Comparison of ENCODE assay signal across 1 cellular context in the genomic region with DNA sequence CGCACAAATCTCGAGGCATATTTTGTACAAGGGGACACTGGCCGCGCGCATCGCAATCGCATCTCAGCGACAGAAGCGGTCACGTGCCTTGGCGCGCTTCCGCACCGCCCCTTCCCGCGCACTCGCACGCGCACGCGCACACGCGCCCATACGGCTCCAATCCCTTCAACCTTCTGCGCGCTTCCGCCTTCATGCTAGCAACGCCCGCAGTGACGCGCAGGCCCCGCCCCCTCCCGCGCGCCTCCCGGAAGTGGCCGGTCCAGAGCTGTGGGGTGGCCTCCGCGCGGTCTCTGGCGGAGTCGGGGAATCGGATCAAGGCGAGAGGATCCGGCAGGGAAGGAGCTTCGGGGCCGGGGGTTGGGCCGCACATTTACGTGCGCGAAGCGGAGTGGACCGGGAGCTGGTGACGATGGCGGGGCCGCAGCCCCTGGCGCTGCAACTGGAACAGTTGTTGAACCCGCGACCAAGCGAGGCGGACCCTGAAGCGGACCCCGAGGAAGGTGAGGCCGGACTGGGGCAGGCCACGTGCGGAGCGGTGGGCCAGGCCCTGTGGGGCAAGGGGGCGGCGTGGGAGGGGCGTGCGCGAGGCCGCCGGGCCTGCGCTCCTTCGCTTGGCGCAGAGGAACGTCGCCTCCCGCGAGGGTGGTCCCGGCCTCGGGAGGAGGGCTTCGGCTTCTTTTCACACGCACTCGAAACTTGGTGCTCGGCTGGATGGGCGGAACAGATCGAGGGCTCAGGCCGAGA.
TF ChIP-seq lines count a peak whose summit lies in the region.

A gene with protein sequence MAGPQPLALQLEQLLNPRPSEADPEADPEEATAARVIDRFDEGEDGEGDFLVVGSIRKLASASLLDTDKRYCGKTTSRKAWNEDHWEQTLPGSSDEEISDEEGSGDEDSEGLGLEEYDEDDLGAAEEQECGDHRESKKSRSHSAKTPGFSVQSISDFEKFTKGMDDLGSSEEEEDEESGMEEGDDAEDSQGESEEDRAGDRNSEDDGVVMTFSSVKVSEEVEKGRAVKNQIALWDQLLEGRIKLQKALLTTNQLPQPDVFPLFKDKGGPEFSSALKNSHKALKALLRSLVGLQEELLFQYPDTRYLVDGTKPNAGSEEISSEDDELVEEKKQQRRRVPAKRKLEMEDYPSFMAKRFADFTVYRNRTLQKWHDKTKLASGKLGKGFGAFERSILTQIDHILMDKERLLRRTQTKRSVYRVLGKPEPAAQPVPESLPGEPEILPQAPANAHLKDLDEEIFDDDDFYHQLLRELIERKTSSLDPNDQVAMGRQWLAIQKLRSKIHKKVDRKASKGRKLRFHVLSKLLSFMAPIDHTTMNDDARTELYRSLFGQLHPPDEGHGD (plus strand): TSS at position 238 of the 744 bp plus-strand sequence. CDS start 172 bp downstream, at position 410.

TF ChIP-seq in HepG2, 621 proteins besides CTCF, POLR2A, EP300 and RAD21 (continued from another document and continues in another):
- TF ChIP-seq, protein P1, sequence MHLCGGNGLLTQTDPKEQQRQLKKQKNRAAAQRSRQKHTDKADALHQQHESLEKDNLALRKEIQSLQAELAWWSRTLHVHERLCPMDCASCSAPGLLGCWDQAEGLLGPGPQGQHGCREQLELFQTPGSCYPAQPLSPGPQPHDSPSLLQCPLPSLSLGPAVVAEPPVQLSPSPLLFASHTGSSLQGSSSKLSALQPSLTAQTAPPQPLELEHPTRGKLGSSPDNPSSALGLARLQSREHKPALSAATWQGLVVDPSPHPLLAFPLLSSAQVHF (CRISPR knock-in tag; IDR thresholded peaks at IDR 0.05): peak; percentile 99
- TF ChIP-seq BRD4 (CRISPR knock-in tag; IDR thresholded peaks at IDR 0.05) (peak; percentile 90), ZNF609 (CRISPR knock-in tag; IDR thresholded peaks at IDR 0.05; ENCODE audit: borderline replicate concordance) (peak; percentile 71; the same call in 1 of the 2 replicates), TBP (CRISPR knock-in tag; IDR thresholded peaks at IDR 0.05) (no peak), ZNF329 (CRISPR knock-in tag; IDR thresholded peaks at IDR 0.05; ENCODE audit: low read depth) (peak; percentile 94), NPAS2 (CRISPR knock-in tag; IDR thresholded peaks at IDR 0.05; ENCODE audit: borderline replicate concordance) (no peak), ZNF160 (CRISPR knock-in tag; IDR thresholded peaks at IDR 0.05) (peak; percentile 37; the same call in 1 of the 2 replicates), IRF1 (CRISPR knock-in tag; IDR thresholded peaks at IDR 0.05; ENCODE audit: low read depth) (no peak), ZNF292 (CRISPR knock-in tag; IDR thresholded peaks at IDR 0.05; ENCODE audit: borderline replicate concordance, low read depth) (peak; percentile 48), ZFX (CRISPR knock-in tag; IDR thresholded peaks at IDR 0.05; ENCODE audit: low read depth) (peak; percentile 98), ZBTB20 (CRISPR knock-in tag; IDR thresholded peaks at IDR 0.05; ENCODE audit: borderline replicate concordance, low read depth) (peak; percentile 99; the same call in 1 of the 2 replicates), SNAPC2 (CRISPR knock-in tag; IDR thresholded peaks at IDR 0.05) (peak; percentile 96), MIXL1 (CRISPR knock-in tag; IDR thresholded peaks at IDR 0.05) (peak; percentile 46), AGO2 (optimal IDR thresholded peaks at IDR 0.05; ENCODE audit: low read depth, low read length) (peak; percentile 81), ZBTB21 (CRISPR knock-in tag; IDR thresholded peaks at IDR 0.05) (no peak), MAF1 (CRISPR knock-in tag; IDR thresholded peaks at IDR 0.05; ENCODE audit: borderline replicate concordance) (peak; percentile 92; the same call in 1 of the 2 replicates), PHB2 (IDR thresholded peaks at IDR 0.05; ENCODE audit: partially characterized antibody) (no peak), SIX1 (CRISPR knock-in tag; IDR thresholded peaks at IDR 0.05; ENCODE audit: borderline replicate concordance) (peak; percentile 10), ZNF619 (CRISPR knock-in tag; IDR thresholded peaks at IDR 0.05) (peak; percentile 77), TSC22D2 (CRISPR knock-in tag; IDR thresholded peaks at IDR 0.05; ENCODE audit: borderline replicate concordance) (peak; percentile 76), GZF1 (CRISPR knock-in tag; IDR thresholded peaks at IDR 0.05) (peak; percentile 89), ZBTB1 (CRISPR knock-in tag; IDR thresholded peaks at IDR 0.05; ENCODE audit: borderline replicate concordance) (no peak), ETS1 (CRISPR knock-in tag; IDR thresholded peaks at IDR 0.05) (peak; percentile 99), AHR (CRISPR knock-in tag; IDR thresholded peaks at IDR 0.05) (peak; percentile 95; the same call in 1 of the 2 replicates), HIVEP1 (CRISPR knock-in tag; IDR thresholded peaks at IDR 0.05) (peak; percentile 91), ZNF24 (IDR thresholded peaks at IDR 0.05) (peak; percentile 5; the same call in 1 of the 2 replicates), ZNF550 (CRISPR knock-in tag; IDR thresholded peaks at IDR 0.05; ENCODE audit: borderline replicate concordance) (no peak), ZNF496 (CRISPR knock-in tag; IDR thresholded peaks at IDR 0.05; ENCODE audit: insufficient replicate concordance) (no peak), HCFC1 (IDR thresholded peaks at IDR 0.05; ENCODE audit: low read depth, low read length) (peak; percentile 40; the same call in 1 of the 2 replicates), KLF9 (CRISPR knock-in tag; IDR thresholded peaks at IDR 0.05; ENCODE audit: low read depth) (peak; percentile 94), FOXO1 (CRISPR knock-in tag; IDR thresholded peaks at IDR 0.05) (peak; percentile 41), ZFP41 (CRISPR knock-in tag; IDR thresholded peaks at IDR 0.05; ENCODE audit: borderline replicate concordance) (peak; percentile 98), ZNF354B (CRISPR knock-in tag; IDR thresholded peaks at IDR 0.05) (peak; percentile 92; the same call in 1 of the 2 replicates), NFKBIZ (CRISPR knock-in tag; IDR thresholded peaks at IDR 0.05) (peak; percentile 59), ZNF614 (CRISPR knock-in tag; IDR thresholded peaks at IDR 0.05; ENCODE audit: borderline replicate concordance) (peak; percentile 72; the same call in 1 of the 2 replicates)
- TF ChIP-seq, protein P2, sequence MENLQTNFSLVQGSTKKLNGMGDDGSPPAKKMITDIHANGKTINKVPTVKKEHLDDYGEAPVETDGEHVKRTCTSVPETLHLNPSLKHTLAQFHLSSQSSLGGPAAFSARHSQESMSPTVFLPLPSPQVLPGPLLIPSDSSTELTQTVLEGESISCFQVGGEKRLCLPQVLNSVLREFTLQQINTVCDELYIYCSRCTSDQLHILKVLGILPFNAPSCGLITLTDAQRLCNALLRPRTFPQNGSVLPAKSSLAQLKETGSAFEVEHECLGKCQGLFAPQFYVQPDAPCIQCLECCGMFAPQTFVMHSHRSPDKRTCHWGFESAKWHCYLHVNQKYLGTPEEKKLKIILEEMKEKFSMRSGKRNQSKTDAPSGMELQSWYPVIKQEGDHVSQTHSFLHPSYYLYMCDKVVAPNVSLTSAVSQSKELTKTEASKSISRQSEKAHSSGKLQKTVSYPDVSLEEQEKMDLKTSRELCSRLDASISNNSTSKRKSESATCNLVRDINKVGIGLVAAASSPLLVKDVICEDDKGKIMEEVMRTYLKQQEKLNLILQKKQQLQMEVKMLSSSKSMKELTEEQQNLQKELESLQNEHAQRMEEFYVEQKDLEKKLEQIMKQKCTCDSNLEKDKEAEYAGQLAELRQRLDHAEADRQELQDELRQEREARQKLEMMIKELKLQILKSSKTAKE (CRISPR knock-in tag; IDR thresholded peaks at IDR 0.05; ENCODE audit: borderline replicate concordance): peak; percentile 65
- TF ChIP-seq, protein P3, sequence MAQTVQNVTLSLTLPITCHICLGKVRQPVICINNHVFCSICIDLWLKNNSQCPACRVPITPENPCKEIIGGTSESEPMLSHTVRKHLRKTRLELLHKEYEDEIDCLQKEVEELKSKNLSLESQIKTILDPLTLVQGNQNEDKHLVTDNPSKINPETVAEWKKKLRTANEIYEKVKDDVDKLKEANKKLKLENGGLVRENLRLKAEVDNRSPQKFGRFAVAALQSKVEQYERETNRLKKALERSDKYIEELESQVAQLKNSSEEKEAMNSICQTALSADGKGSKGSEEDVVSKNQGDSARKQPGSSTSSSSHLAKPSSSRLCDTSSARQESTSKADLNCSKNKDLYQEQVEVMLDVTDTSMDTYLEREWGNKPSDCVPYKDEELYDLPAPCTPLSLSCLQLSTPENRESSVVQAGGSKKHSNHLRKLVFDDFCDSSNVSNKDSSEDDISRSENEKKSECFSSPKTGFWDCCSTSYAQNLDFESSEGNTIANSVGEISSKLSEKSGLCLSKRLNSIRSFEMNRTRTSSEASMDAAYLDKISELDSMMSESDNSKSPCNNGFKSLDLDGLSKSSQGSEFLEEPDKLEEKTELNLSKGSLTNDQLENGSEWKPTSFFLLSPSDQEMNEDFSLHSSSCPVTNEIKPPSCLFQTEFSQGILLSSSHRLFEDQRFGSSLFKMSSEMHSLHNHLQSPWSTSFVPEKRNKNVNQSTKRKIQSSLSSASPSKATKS (CRISPR knock-in tag; IDR thresholded peaks at IDR 0.05): peak; percentile 99
- TF ChIP-seq, protein P4, sequence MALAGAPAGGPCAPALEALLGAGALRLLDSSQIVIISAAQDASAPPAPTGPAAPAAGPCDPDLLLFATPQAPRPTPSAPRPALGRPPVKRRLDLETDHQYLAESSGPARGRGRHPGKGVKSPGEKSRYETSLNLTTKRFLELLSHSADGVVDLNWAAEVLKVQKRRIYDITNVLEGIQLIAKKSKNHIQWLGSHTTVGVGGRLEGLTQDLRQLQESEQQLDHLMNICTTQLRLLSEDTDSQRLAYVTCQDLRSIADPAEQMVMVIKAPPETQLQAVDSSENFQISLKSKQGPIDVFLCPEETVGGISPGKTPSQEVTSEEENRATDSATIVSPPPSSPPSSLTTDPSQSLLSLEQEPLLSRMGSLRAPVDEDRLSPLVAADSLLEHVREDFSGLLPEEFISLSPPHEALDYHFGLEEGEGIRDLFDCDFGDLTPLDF (CRISPR knock-in tag; IDR thresholded peaks at IDR 0.05): peak; percentile 97
- TF ChIP-seq, protein P5, sequence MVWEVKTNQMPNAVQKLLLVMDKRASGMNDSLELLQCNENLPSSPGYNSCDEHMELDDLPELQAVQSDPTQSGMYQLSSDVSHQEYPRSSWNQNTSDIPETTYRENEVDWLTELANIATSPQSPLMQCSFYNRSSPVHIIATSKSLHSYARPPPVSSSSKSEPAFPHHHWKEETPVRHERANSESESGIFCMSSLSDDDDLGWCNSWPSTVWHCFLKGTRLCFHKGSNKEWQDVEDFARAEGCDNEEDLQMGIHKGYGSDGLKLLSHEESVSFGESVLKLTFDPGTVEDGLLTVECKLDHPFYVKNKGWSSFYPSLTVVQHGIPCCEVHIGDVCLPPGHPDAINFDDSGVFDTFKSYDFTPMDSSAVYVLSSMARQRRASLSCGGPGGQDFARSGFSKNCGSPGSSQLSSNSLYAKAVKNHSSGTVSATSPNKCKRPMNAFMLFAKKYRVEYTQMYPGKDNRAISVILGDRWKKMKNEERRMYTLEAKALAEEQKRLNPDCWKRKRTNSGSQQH (CRISPR knock-in tag; IDR thresholded peaks at IDR 0.05; ENCODE audit: low read depth): peak; percentile 32; the same call in 1 of the 2 replicates
